27 cellular contexts compared by ENCODE assay signal in the genomic region with DNA sequence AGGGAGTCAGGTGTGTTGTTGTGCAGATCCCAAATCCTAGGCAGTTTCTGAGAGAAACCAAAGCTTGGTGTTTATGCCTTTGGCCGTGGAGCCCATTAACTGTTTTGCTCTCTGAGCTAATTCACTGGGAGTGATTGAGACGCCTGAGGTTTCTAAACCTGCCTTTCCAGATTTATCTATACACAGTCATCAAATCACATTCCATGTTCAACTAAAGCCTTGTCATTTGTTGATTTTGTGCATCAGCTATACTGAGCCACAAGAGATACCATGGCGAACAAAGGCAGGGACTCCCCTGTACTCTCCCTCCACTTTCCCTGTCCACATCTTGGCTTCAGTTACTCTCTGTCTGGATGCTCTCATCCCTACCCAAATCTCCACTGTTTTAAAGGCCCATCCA.
"Had no signal": no experiment of that assay in that cellular context is flagged by ENCODE, and none has a peak within 500 bp of the region (broad histone marks: within the 10 kb centered on the region; RNA-seq: fewer than 3 reads in every experiment).

No MANE protein-coding gene starts in this region.

- H3K27ac Mint-ChIP-seq: activated naive CD4-positive, alpha-beta T cell treated with anti-CD3 and anti-CD28 coated beads, Interleukin-2, amount 10 ng/mL, durations not matched to agents 7 days and 5 days; activated naive CD8-positive, alpha-beta T cell treated with anti-CD3 and anti-CD28 coated beads, Interleukin-2, amount 10 ng/mL, durations not matched to agents 7 days and 5 days; stimulated activated naive B cell treated with anti-CD40 and anti-IgM and Interleukin-4, amounts not matched to agents 10 μg/mL and 1 μg/mL and 100 μg/mL, for 72 hours; T-helper 1 cell treated with Interleukin-12 subunit alpha and Interleukin-12 subunit beta and Interleukin-4 antibody, amounts not matched to agents 30 μg/mL and 1 μg/mL, for 36 hours had no signal

- H3K27me3 Mint-ChIP-seq: activated naive CD8-positive, alpha-beta T cell treated with anti-CD3 and anti-CD28 coated beads, Interleukin-2, amount 10 ng/mL, durations not matched to agents 7 days and 5 days had no signal

- H3K4me3 ChIP-seq: ascending aorta, gastrocnemius medialis, left ventricle myocardium inferior, lung, mucosa of descending colon, right atrium auricular region, stomach, thyroid gland had no signal

- H3K4me1 Mint-ChIP-seq: activated naive CD4-positive, alpha-beta T cell treated with anti-CD3 and anti-CD28 coated beads, Interleukin-2, amount 10 ng/mL, durations not matched to agents 7 days and 5 days; activated naive CD8-positive, alpha-beta T cell treated with anti-CD3 and anti-CD28 coated beads, Interleukin-2, amount 10 ng/mL, durations not matched to agents 7 days and 5 days; stimulated activated naive B cell treated with anti-CD40 and anti-IgM and Interleukin-4, amounts not matched to agents 10 μg/mL and 1 μg/mL and 100 μg/mL, for 72 hours had no signal

- H3K36me3 Mint-ChIP-seq: activated naive CD4-positive, alpha-beta T cell treated with anti-CD3 and anti-CD28 coated beads, Interleukin-2, amount 10 ng/mL, durations not matched to agents 7 days and 5 days; activated naive CD8-positive, alpha-beta T cell treated with anti-CD3 and anti-CD28 coated beads, Interleukin-2, amount 10 ng/mL, durations not matched to agents 7 days and 5 days; brain; stimulated activated naive B cell treated with anti-CD40 and anti-IgM and Interleukin-4, amounts not matched to agents 10 μg/mL and 1 μg/mL and 100 μg/mL, for 72 hours had no signal

- H3K4me3 Mint-ChIP-seq: activated naive CD4-positive, alpha-beta T cell treated with anti-CD3 and anti-CD28 coated beads, Interleukin-2, amount 10 ng/mL, durations not matched to agents 7 days and 5 days; activated naive CD8-positive, alpha-beta T cell treated with anti-CD3 and anti-CD28 coated beads, Interleukin-2, amount 10 ng/mL, durations not matched to agents 7 days and 5 days; brain; stimulated activated naive B cell treated with anti-CD40 and anti-IgM and Interleukin-4, amounts not matched to agents 10 μg/mL and 1 μg/mL and 100 μg/mL, for 72 hours; T-helper 1 cell treated with Interleukin-12 subunit alpha and Interleukin-12 subunit beta and Interleukin-4 antibody, amounts not matched to agents 30 μg/mL and 1 μg/mL, for 36 hours had no signal

- H3K27me3 ChIP-seq: ascending aorta, gastrocnemius medialis, right atrium auricular region, thyroid gland had no signal

- ATAC-seq: activated CD4-positive, CD25-positive, alpha-beta regulatory T cell treated with anti-CD3 and anti-CD28 coated beads, Interleukin-2, amount 50 U/mL, for 24 hours; gastrocnemius medialis; mucosa of descending colon; stimulated activated naive B cell treated with anti-CD40 and anti-IgM and Interleukin-4, amounts not matched to agents 10 μg/mL and 1 μg/mL and 100 μg/mL, for 72 hours had no signal

- H3K36me3 ChIP-seq: ascending aorta, gastrocnemius medialis, left ventricle myocardium inferior, right atrium auricular region, stomach, thyroid gland, WERI-Rb-1 had no signal

- DNase-seq: activated CD4-positive, alpha-beta T cell treated with anti-CD3 and anti-CD28 coated beads for 48 hours; activated CD4-positive, alpha-beta T cell treated with anti-CD3 and anti-CD28 coated beads, Interleukin-2, amount 50 U/mL, for 48 hours; activated CD8-positive, alpha-beta memory T cell treated with anti-CD3 and anti-CD28 coated beads for 24 hours; activated effector memory CD4-positive, alpha-beta T cell treated with anti-CD3 and anti-CD28 coated beads, Interleukin-2, amount 50 U/mL, for 16 hours; activated naive CD4-positive, alpha-beta T cell treated with anti-CD3 and anti-CD28 coated beads, Interleukin-2, amount 10 ng/mL, durations not matched to agents 7 days and 5 days; activated naive CD8-positive, alpha-beta T cell treated with anti-CD3 and anti-CD28 coated beads, Interleukin-2, amount 10 ng/mL, durations not matched to agents 7 days and 5 days; cortex of kidney; gastrocnemius medialis; glutamatergic neuron; left ventricle myocardium inferior; mucosa of descending colon; nucleus accumbens; stimulated activated CD4-positive, alpha-beta T cell treated with anti-CD3 and anti-CD28 coated beads, Interleukin-15, amount 100 ng/mL, for 24 hours; stimulated activated CD4-positive, alpha-beta T cell treated with anti-CD3 and anti-CD28 coated beads, Interleukin-2, amount 100 ng/mL, for 24 hours; stimulated activated naive B cell treated with anti-CD40 and anti-IgM and Interleukin-4, amounts not matched to agents 10 μg/mL and 1 μg/mL and 100 μg/mL, for 72 hours; stomach; T-helper 9 cell; thyroid gland; WERI-Rb-1 had no signal

- H3K9me3 Mint-ChIP-seq: activated naive CD4-positive, alpha-beta T cell treated with anti-CD3 and anti-CD28 coated beads, Interleukin-2, amount 10 ng/mL, durations not matched to agents 7 days and 5 days; activated naive CD8-positive, alpha-beta T cell treated with anti-CD3 and anti-CD28 coated beads, Interleukin-2, amount 10 ng/mL, durations not matched to agents 7 days and 5 days; stimulated activated naive B cell treated with anti-CD40 and anti-IgM and Interleukin-4, amounts not matched to agents 10 μg/mL and 1 μg/mL and 100 μg/mL, for 72 hours; T-helper 1 cell treated with Interleukin-12 subunit alpha and Interleukin-12 subunit beta and Interleukin-4 antibody, amounts not matched to agents 30 μg/mL and 1 μg/mL, for 36 hours had no signal

- FAIRE-seq: islet of Langerhans, TTC549 had no signal
